ENCODE assay signal across 30 cellular contexts in genomic region chr2:199798004-199798403, GRCh38. TPM values are rescaled to one million over a fixed set of nuclear protein-coding genes. Genes with fewer than 3 reads are reported as not detected.
DNase-seq lines count a peak whose midpoint lies in the region; ATAC-seq and TF ChIP-seq lines count a peak whose summit lies in the region.
"Had no signal": no experiment of that assay in that cellular context is flagged by ENCODE, and none has a peak within 500 bp of the region (broad histone marks: within the 10 kb centered on the region; RNA-seq: fewer than 3 reads in every experiment).

No MANE protein-coding gene starts in this region.

- peak overlapping the region; percentile 13 for H3K4me3 Mint-ChIP-seq in Calu3 (ENCODE audit: low read depth, unreplicated experiment)
- H3K4me3 Mint-ChIP-seq: activated naive CD8-positive, alpha-beta T cell; dendritic cell treated with granulocyte-macrophage colony-stimulating factor and Interleukin-4, amounts not matched to agents 40 ng/mL and 50 ng/mL, for 4 days; nephron; stimulated activated memory B cell treated with anti-CD40 and anti-IgM and Interleukin-4, amounts not matched to agents 10 μg/mL and 1 μg/mL and 100 μg/mL, for 72 hours; T-helper 17 cell had no signal

- H3K9me3 Mint-ChIP-seq in Calu3 (ENCODE audit: low read depth, unreplicated experiment): no peaks in the 10 kb centered on the region
- H3K9me3 Mint-ChIP-seq: dendritic cell treated with granulocyte-macrophage colony-stimulating factor and Interleukin-4, amounts not matched to agents 40 ng/mL and 50 ng/mL, for 4 days; nephron; stimulated activated memory B cell treated with anti-CD40 and anti-IgM and Interleukin-4, amounts not matched to agents 10 μg/mL and 1 μg/mL and 100 μg/mL, for 72 hours had no signal

- H3K9me3 ChIP-seq in uterus: no peaks in the 10 kb centered on the region
- H3K9me3 ChIP-seq: esophagus muscularis mucosa, lower lobe of right lung, suprapubic skin had no signal

- no peaks in the 10 kb centered on the region for H3K27me3 Mint-ChIP-seq in Calu3 (ENCODE audit: unreplicated experiment)
- H3K27me3 Mint-ChIP-seq: activated naive CD8-positive, alpha-beta T cell; dendritic cell treated with granulocyte-macrophage colony-stimulating factor and Interleukin-4, amounts not matched to agents 40 ng/mL and 50 ng/mL, for 4 days; stimulated activated memory B cell treated with anti-CD40 and anti-IgM and Interleukin-4, amounts not matched to agents 10 μg/mL and 1 μg/mL and 100 μg/mL, for 72 hours; T-helper 17 cell had no signal

- DNase-seq in Calu3 (no peak), kidney epithelial cell (ENCODE audit: low read depth) (peak; percentile 9), uterus (no peak), NCI-H774 (lab: John Stamatoyannopoulos, UW) (no peak)
- DNase-seq: activated CD4-positive, alpha-beta T cell treated with anti-CD3 and anti-CD28 coated beads, Interleukin-2, amount 50 U/mL, for 1 hour; activated CD4-positive, CD25-positive, alpha-beta regulatory T cell; activated effector memory CD4-positive, alpha-beta T cell treated with anti-CD3 and anti-CD28 coated beads, Interleukin-2, amount 50 U/mL, for 16 hours; activated T-cell treated with anti-CD3 and anti-CD28 coated beads, Interleukin-2, amount 50 U/mL, for 1 hour; aorta; foreskin fibroblast; GM23248; Karpas-422; kidney; lower lobe of right lung; NCI-H2081; NCI-H226; NCI-H526 treated with DMSO at 0.1 percent for 48 hours; PC-9; T-helper 17 cell had no signal

- no TSS peak for BruUV-seq in Calu3 (replicated peaks; lab: Mats Ljungman, UMichigan)

- no peaks in the 10 kb centered on the region for H3K27me3 ChIP-seq in kidney epithelial cell (ENCODE audit: control insufficient read depth, insufficient read depth, low read length)
- no peaks in the 10 kb centered on the region for H3K27me3 ChIP-seq in uterus
- H3K27me3 ChIP-seq: esophagus muscularis mucosa, suprapubic skin had no signal

- H3K36me3 Mint-ChIP-seq in Calu3 (ENCODE audit: insufficient read depth, unreplicated experiment): no peaks in the 10 kb centered on the region

- intact Hi-C loops in Calu3 (cut with micrococcal nuclease; ENCODE audit: unreplicated experiment): loop anchor here (5.0 kb wide), 1 partner anchor 44 kb away; no protein-coding TSS in a partner anchor
- intact Hi-C loops in uterus (cut with DNase I; ENCODE audit: low total_unique reads): no loop called here

- no peak for TF ChIP-seq POLR2A in uterus (IDR thresholded peaks at IDR 0.05)

- H3K4me3 ChIP-seq in kidney epithelial cell (ENCODE audit: low read depth, low read length) (no peak overlapping the region), uterus (no peak overlapping the region)
- H3K4me3 ChIP-seq: esophagus muscularis mucosa, GM23248, lower lobe of right lung, PC-9, suprapubic skin had no signal

- H3K36me3 ChIP-seq in kidney epithelial cell (ENCODE audit: control insufficient read depth, insufficient read depth, low read length) (no peaks in the 10 kb centered on the region), uterus (no peaks in the 10 kb centered on the region)
- H3K36me3 ChIP-seq: esophagus muscularis mucosa, lower lobe of right lung, suprapubic skin had no signal

- peak overlapping the region; percentile 35 for H3K27ac Mint-ChIP-seq in Calu3 (ENCODE audit: unreplicated experiment)
- H3K27ac Mint-ChIP-seq: activated naive CD8-positive, alpha-beta T cell; dendritic cell treated with granulocyte-macrophage colony-stimulating factor and Interleukin-4, amounts not matched to agents 40 ng/mL and 50 ng/mL, for 4 days; stimulated activated memory B cell treated with anti-CD40 and anti-IgM and Interleukin-4, amounts not matched to agents 10 μg/mL and 1 μg/mL and 100 μg/mL, for 72 hours; T-helper 17 cell had no signal

- TF ChIP-seq CTCF in Calu3 (IDR thresholded peaks at IDR 0.05; ENCODE audit: unreplicated experiment): no peak
- no peak for TF ChIP-seq CTCF in kidney epithelial cell (IDR thresholded peaks at IDR 0.05; ENCODE audit: insufficient read depth, low read length, poor library complexity, severe bottlenecking)
- TF ChIP-seq CTCF in uterus (IDR thresholded peaks at IDR 0.05): no peak

- no peaks in the 10 kb centered on the region for H3K4me1 ChIP-seq in uterus
- H3K4me1 ChIP-seq: lower lobe of right lung, suprapubic skin had no signal

- no peak overlapping the region for H3K27ac ChIP-seq in uterus
- H3K27ac ChIP-seq: 22Rv1, GM23248, lower lobe of right lung, PC-9, suprapubic skin had no signal

- H3K4me1 Mint-ChIP-seq in Calu3 (ENCODE audit: low read depth, unreplicated experiment): peaks cover 19% of the 10 kb centered on the region
- H3K4me1 Mint-ChIP-seq: stimulated activated memory B cell treated with anti-CD40 and anti-IgM and Interleukin-4, amounts not matched to agents 10 μg/mL and 1 μg/mL and 100 μg/mL, for 72 hours had no signal

- CTCF ChIA-PET in Calu3 (lab: Charles Lee): interaction anchor here (1.3 kb wide), 1 partner anchor 58 kb away, joined by 3 read pairs; no protein-coding TSS in a partner anchor

- ATAC-seq in GM21381 (IDR thresholded peaks at IDR 0.05; ENCODE audit: unreplicated experiment): peak; percentile 63
- ATAC-seq in HG03354 (IDR thresholded peaks at IDR 0.05; ENCODE audit: poor library complexity, severe bottlenecking, unreplicated experiment): peak; percentile 79
- no peak for ATAC-seq in GM19328 (IDR thresholded peaks at IDR 0.05; ENCODE audit: unreplicated experiment)
- ATAC-seq in GM21360 (IDR thresholded peaks at IDR 0.05; ENCODE audit: unreplicated experiment): no peak
- ATAC-seq: lower lobe of right lung; stimulated activated memory B cell treated with anti-CD40 and anti-IgM and Interleukin-4, amounts not matched to agents 10 μg/mL and 1 μg/mL and 100 μg/mL, for 72 hours; T-helper 17 cell had no signal

RNA-seq across cellular contexts. Expression of gene FTCDNL1, which starts 53.0 kb away (rescaled TPM):
- 1.9 and 3.0 TPM in 2 replicates for total RNA-seq in Calu3 (2022)
- total RNA-seq in kidney epithelial cell: 0.29 and 1.3 TPM in 2 replicates
- 1 to 10 TPM in 2 of 4 donors, under 1 TPM in 1, not detected in 1; 0.29 to 5.8 (median 1.4) TPM for total RNA-seq in uterus

Comparison
In these comparisons a context has a peak if more than half of its experiments do, and no peak if none do; other contexts are left out.
1. ATAC-seq: peak in GM21381 (single experiment) and HG03354 (single experiment); none in GM19328 (single experiment) and GM21360 (single experiment).